Comparison of ENCODE assay signal across 13 cellular contexts in the genomic region with DNA sequence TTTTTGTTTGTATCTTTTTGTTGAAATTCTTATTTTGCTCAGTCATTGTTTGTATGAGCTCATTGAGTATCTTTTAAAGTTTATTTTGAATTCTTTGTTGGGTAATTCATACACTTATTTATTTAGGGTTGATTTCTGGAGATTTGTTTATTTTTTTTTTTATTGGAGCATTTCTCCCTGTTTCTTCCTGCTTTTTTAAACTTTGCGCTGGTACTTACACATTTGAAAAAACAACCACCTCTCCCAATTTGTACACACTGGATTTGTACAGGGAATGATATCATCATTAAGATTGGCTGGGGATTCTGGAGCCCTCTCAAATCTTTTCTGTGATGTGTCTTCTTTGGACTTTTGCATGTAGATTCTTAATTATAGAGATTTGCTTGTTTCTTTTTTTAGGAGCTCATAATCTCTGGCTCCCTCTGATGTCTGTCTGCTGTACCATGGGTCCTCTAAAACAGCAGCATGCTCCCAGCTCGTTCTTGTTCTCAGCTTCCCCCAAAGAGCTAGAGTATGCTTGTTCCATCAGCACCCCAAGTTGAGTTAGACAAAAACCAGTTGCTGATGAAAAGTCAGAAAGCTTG.
DNase-seq lines count a peak whose midpoint lies in the region; ATAC-seq, FAIRE-seq and TF ChIP-seq lines count a peak whose summit lies in the region.
"Had no signal": no experiment of that assay in that cellular context is flagged by ENCODE, and none has a peak within 500 bp of the region (broad histone marks: within the 10 kb centered on the region; RNA-seq: fewer than 3 reads in every experiment).

No MANE protein-coding gene starts in this region.

- WGBS in aorta, 2 donors = 51 to 54% methylated on average over 2 of the region's 2 CpGs

- no peak for DNase-seq in left ventricle myocardium inferior
- no peak for DNase-seq in right atrium auricular region (ENCODE audit: low spot score)
- DNase-seq in RPMI7951 (ENCODE audit: low read depth) = peak; percentile 48
- DNase-seq in fibroblast of lung (ENCODE audit: low read depth in 2 of 2) = peak; percentile 26 to 75
- no peak for DNase-seq in aorta
- no peak for DNase-seq in natural killer cell
- DNase-seq in RCC 7860 (ENCODE audit: low spot score) = no peak
- DNase-seq in SIG-M5 treated with dmso at 0.1 percent for 504 hours (lab: John Stamatoyannopoulos, UW; ENCODE audit: unreplicated experiment) = no peak
- DNase-seq: activated CD8-positive, alpha-beta memory T cell treated with anti-CD3 and anti-CD28 coated beads, Interleukin-2, amount 50 U/mL, for 4 hours; activated naive CD8-positive, alpha-beta T cell treated with anti-CD3 and anti-CD28 coated beads, Interleukin-2, amount 10 ng/mL, durations not matched to agents 7 days and 5 days; stomach had no signal

- no peaks in the 10 kb centered on the region for H3K4me1 Mint-ChIP-seq in natural killer cell

- H3K4me3 ChIP-seq in left ventricle myocardium inferior (no peak overlapping the region), right atrium auricular region (no peak overlapping the region), fibroblast of lung (replicated peaks in 1 of 4; ENCODE audit: control extremely low read depth in 1 of 4, insufficient read depth in 1 of 4, low read depth in 3 of 4, low read length in 4 of 4) (no peak overlapping the region), aorta (ENCODE audit: low read length in 2 of 2) (no peak overlapping the region)
- H3K4me3 ChIP-seq: GM23338, prostate gland, stomach had no signal

- no peak for FAIRE-seq in RCC 7860 (lab: Jason Lieb, UNC)

- no peak overlapping the region for H3K27ac Mint-ChIP-seq in natural killer cell
- H3K27ac Mint-ChIP-seq: activated naive CD8-positive, alpha-beta T cell treated with anti-CD3 and anti-CD28 coated beads, Interleukin-2, amount 10 ng/mL, durations not matched to agents 7 days and 5 days; GM23338 had no signal

- peaks cover 3 to 10% of the 10 kb centered on the region in 2 donors for H3K9me3 Mint-ChIP-seq in natural killer cell
- H3K9me3 Mint-ChIP-seq: activated naive CD8-positive, alpha-beta T cell treated with anti-CD3 and anti-CD28 coated beads, Interleukin-2, amount 10 ng/mL, durations not matched to agents 7 days and 5 days had no signal

- H3K4me1 ChIP-seq in left ventricle myocardium inferior (peaks cover 14% of the 10 kb centered on the region), right atrium auricular region (peaks cover 0 to 14% of the 10 kb centered on the region in 2 donors), fibroblast of lung (ENCODE audit: control insufficient read depth, extremely low read depth, insufficient read depth, low read length) (peaks cover 2% of the 10 kb centered on the region), aorta (ENCODE audit: control insufficient read depth in 1 of 2, insufficient read depth in 2 of 2, low read length in 2 of 2) (no peaks in the 10 kb centered on the region)
- H3K4me1 ChIP-seq: prostate gland had no signal

- H3K4me2 ChIP-seq in fibroblast of lung (ENCODE audit: extremely low read depth, insufficient read depth, low read length) = no peak overlapping the region
- H3K4me2 ChIP-seq: GM23338 had no signal

- no peak overlapping the region for H3K4me3 Mint-ChIP-seq in natural killer cell
- H3K4me3 Mint-ChIP-seq: activated naive CD8-positive, alpha-beta T cell treated with anti-CD3 and anti-CD28 coated beads, Interleukin-2, amount 10 ng/mL, durations not matched to agents 7 days and 5 days; GM23338 had no signal

- H4K20me1 ChIP-seq in fibroblast of lung (ENCODE audit: control insufficient read depth, extremely low read depth, insufficient read depth, low read length) = no peaks in the 10 kb centered on the region

- ATAC-seq in aorta (ENCODE audit: low FRiP score) = peak; percentile 60
- ATAC-seq in natural killer cell = no peak

- H3K9me3 ChIP-seq in left ventricle myocardium inferior (replicated peaks) = peaks cover 27% of the 10 kb centered on the region
- peaks cover 0 to 20% of the 10 kb centered on the region in 2 donors for H3K9me3 ChIP-seq in right atrium auricular region
- H3K9me3 ChIP-seq in fibroblast of lung (ENCODE audit: control insufficient read depth, insufficient read depth, low read depth, low read length) = no peaks in the 10 kb centered on the region
- H3K9me3 ChIP-seq in aorta (ENCODE audit: control insufficient read depth, low read length) = no peaks in the 10 kb centered on the region
- H3K9me3 ChIP-seq: prostate gland had no signal

- intact Hi-C loops in left ventricle myocardium inferior (cut with micrococcal nuclease) (loop anchor here (10.0 kb wide), 2 partner anchors 226 to 616 kb away; no protein-coding TSS in a partner anchor), aorta (cut with DNase I) (loop anchor here in 1 of 2 donors (5.0 kb wide), 2 partner anchors 169 to 619 kb away; no protein-coding TSS in a partner anchor), natural killer cell (cut with micrococcal nuclease) (no loop called here)

- H2AFZ ChIP-seq in fibroblast of lung (ENCODE audit: low read length) = no peak overlapping the region
- H2AFZ ChIP-seq: GM23338 had no signal

- H3K9ac ChIP-seq in fibroblast of lung (ENCODE audit: insufficient read depth, low read length) = no peak overlapping the region

- TF ChIP-seq CTCF in left ventricle myocardium inferior (IDR thresholded peaks at IDR 0.05; ENCODE audit: borderline replicate concordance) (peak; percentile 48), right atrium auricular region (IDR thresholded peaks at IDR 0.05) (peak in 1 of 2 donors; percentile 60), fibroblast of lung (conservative IDR thresholded peaks at IDR 0.05 in 1 of 2, IDR thresholded peaks at IDR 0.05 in 1 of 2; ENCODE audit: low read depth in 1 of 2, low read length in 2 of 2) (peak; percentile 56 to 65), natural killer cell (IDR thresholded peaks at IDR 0.05) (no peak)

- H3K36me3 ChIP-seq in left ventricle myocardium inferior (no peaks in the 10 kb centered on the region), right atrium auricular region (no peaks in the 10 kb centered on the region), fibroblast of lung (ENCODE audit: control insufficient read depth, insufficient read depth, low read length) (no peaks in the 10 kb centered on the region), aorta (ENCODE audit: control insufficient read depth in 1 of 2, insufficient read depth in 2 of 2, low read length in 1 of 2) (no peaks in the 10 kb centered on the region)
- H3K36me3 ChIP-seq: prostate gland, stomach had no signal

- H3K79me2 ChIP-seq in fibroblast of lung (ENCODE audit: control insufficient read depth, insufficient read depth, low read length) = no peaks in the 10 kb centered on the region

- H3K36me3 Mint-ChIP-seq in natural killer cell = peaks cover 5% of the 10 kb centered on the region
- H3K36me3 Mint-ChIP-seq: activated naive CD8-positive, alpha-beta T cell treated with anti-CD3 and anti-CD28 coated beads, Interleukin-2, amount 10 ng/mL, durations not matched to agents 7 days and 5 days had no signal

- H3K27me3 ChIP-seq in left ventricle myocardium inferior (ENCODE audit: low read depth) = no peaks in the 10 kb centered on the region
- H3K27me3 ChIP-seq in right atrium auricular region = no peaks in the 10 kb centered on the region
- H3K27me3 ChIP-seq in fibroblast of lung (ENCODE audit: control insufficient read depth, insufficient read depth, low read length) = no peaks in the 10 kb centered on the region
- H3K27me3 ChIP-seq in aorta (ENCODE audit: control insufficient read depth in 1 of 2, insufficient read depth in 2 of 2, low read length in 1 of 2) = no peaks in the 10 kb centered on the region
- H3K27me3 ChIP-seq: stomach had no signal

- H3K27ac ChIP-seq in left ventricle myocardium inferior (replicated peaks) (no peak overlapping the region), right atrium auricular region (no peak overlapping the region), fibroblast of lung (ENCODE audit: insufficient read depth, low read length) (no peak overlapping the region), aorta (ENCODE audit: low read depth in 1 of 2, low read length in 2 of 2) (no peak overlapping the region)
- H3K27ac ChIP-seq: prostate gland, stomach had no signal

- H3K27me3 Mint-ChIP-seq in natural killer cell (ENCODE audit: low read depth in 2 of 2) = peaks cover 13 to 26% of the 10 kb centered on the region in 2 donors
- H3K27me3 Mint-ChIP-seq: activated naive CD8-positive, alpha-beta T cell treated with anti-CD3 and anti-CD28 coated beads, Interleukin-2, amount 10 ng/mL, durations not matched to agents 7 days and 5 days had no signal

Comparison
In these comparisons a context has a peak if more than half of its experiments do, and no peak if none do; other contexts are left out.
1. DNase-seq: peak in RPMI7951 (single experiment) and fibroblast of lung (2 of 2); none in left ventricle myocardium inferior (single experiment), right atrium auricular region (single experiment), aorta (0 of 2), natural killer cell (single experiment), RCC 7860 (single experiment) and SIG-M5 treated with dmso at 0.1 percent for 504 hours (single experiment).